9 cellular contexts compared by ENCODE assay signal in the genomic region with DNA sequence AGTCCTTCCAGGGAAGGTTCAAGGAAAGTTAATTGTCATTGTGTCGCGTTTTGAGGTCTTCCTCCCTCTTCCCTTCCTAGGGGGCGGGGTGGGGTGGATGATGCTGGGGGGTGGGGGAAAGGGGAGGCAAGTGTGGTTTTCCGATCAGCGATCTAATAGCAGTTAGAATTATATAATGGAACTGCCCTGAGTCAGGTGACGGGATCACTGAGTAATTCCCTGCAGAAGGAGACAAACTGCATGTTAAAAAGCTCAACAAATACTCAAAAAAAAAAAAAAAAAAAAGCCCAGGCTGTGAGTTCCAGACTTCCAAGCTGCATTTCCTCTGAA.
DNase-seq lines count a peak whose midpoint lies in the region; ATAC-seq, FAIRE-seq and TF ChIP-seq lines count a peak whose summit lies in the region.
"Had no signal": no experiment of that assay in that cellular context is flagged by ENCODE, and none has a peak within 500 bp of the region (broad histone marks: within the 10 kb centered on the region; RNA-seq: fewer than 3 reads in every experiment).

No MANE protein-coding gene starts in this region.

- FAIRE-seq in GM12892 (lab: Jason Lieb, UNC): no peak
- no peak for FAIRE-seq in HTR-8/SVneo (lab: Jason Lieb, UNC)

- TF ChIP-seq CTCF in prostate gland (IDR thresholded peaks at IDR 0.05): no peak

- DNase-seq in COLO829 (ENCODE audit: low spot score): peak; percentile 11
- no peak for DNase-seq in SJCRH30
- no peak for DNase-seq in prostate gland (ENCODE audit: low spot score)
- DNase-seq in GM12892 (ENCODE audit: insufficient read length): no peak
- no peak for DNase-seq in HTR-8/SVneo (ENCODE audit: insufficient read length, low spot score)
- DNase-seq in mucosa of gallbladder (ENCODE audit: low spot score): no peak
- DNase-seq: effector CD8-positive, alpha-beta T cell had no signal

- WGBS in esophagus, 2 donors: 3 to 8% methylated on average over 6 of the region's 6 CpGs
- 15% methylated on average over 6 of the region's 6 CpGs for WGBS in prostate gland

- no peaks in the 10 kb centered on the region for H3K9me3 ChIP-seq in SJCRH30 (replicated peaks)
- no peaks in the 10 kb centered on the region for H3K9me3 ChIP-seq in esophagus (ENCODE audit: control insufficient read depth in 2 of 2, insufficient read depth in 1 of 2, low read depth in 1 of 2, low read length in 1 of 2)
- H3K9me3 ChIP-seq in prostate gland: no peaks in the 10 kb centered on the region

- H3K36me3 ChIP-seq in SJCRH30: no peaks in the 10 kb centered on the region
- no peaks in the 10 kb centered on the region for H3K36me3 ChIP-seq in esophagus (ENCODE audit: control insufficient read depth in 2 of 2, insufficient read depth in 2 of 2, low read length in 1 of 2)
- no peaks in the 10 kb centered on the region for H3K36me3 ChIP-seq in prostate gland

- no peaks in the 10 kb centered on the region for H3K27me3 ChIP-seq in SJCRH30
- H3K27me3 ChIP-seq in esophagus (ENCODE audit: control insufficient read depth in 1 of 2, insufficient read depth in 2 of 2, low read length in 2 of 2): no peaks in the 10 kb centered on the region
- no peaks in the 10 kb centered on the region for H3K27me3 ChIP-seq in prostate gland (replicated peaks; ENCODE audit: insufficient read depth)

- H3K4me1 ChIP-seq in SJCRH30 (no peaks in the 10 kb centered on the region), esophagus (ENCODE audit: control insufficient read depth in 2 of 2, insufficient read depth in 2 of 2, low read length in 1 of 2) (peaks cover 0 to 4% of the 10 kb centered on the region in 2 donors), prostate gland (replicated peaks) (no peaks in the 10 kb centered on the region)

- H3K27ac ChIP-seq in SJCRH30: no peak overlapping the region
- peak overlapping the region; percentile 39 to 61 for H3K27ac ChIP-seq in esophagus (ENCODE audit: low read depth in 2 of 2, low read length in 1 of 2)
- H3K27ac ChIP-seq in prostate gland: peak overlapping the region in 1 of 2 donors; percentile 74

- TF ChIP-seq POLR2A in prostate gland (IDR thresholded peaks at IDR 0.05) (no peak), GM12892 (IDR thresholded peaks at IDR 0.05; ENCODE audit: low read depth, low read length) (no peak)

- no peak for ATAC-seq in GM18907 (IDR thresholded peaks at IDR 0.05; ENCODE audit: unreplicated experiment)

- intact Hi-C loops in prostate gland (cut with DNase I): no loop called here

- H3K4me3 ChIP-seq in SJCRH30 (peak overlapping the region; percentile 51), esophagus (ENCODE audit: low read depth in 1 of 2, low read length in 2 of 2) (peak overlapping the region; percentile 44 to 83), prostate gland (peak overlapping the region; percentile 36 to 48)
